Comparison of ENCODE assay signal across 8 cellular contexts in the genomic region with DNA sequence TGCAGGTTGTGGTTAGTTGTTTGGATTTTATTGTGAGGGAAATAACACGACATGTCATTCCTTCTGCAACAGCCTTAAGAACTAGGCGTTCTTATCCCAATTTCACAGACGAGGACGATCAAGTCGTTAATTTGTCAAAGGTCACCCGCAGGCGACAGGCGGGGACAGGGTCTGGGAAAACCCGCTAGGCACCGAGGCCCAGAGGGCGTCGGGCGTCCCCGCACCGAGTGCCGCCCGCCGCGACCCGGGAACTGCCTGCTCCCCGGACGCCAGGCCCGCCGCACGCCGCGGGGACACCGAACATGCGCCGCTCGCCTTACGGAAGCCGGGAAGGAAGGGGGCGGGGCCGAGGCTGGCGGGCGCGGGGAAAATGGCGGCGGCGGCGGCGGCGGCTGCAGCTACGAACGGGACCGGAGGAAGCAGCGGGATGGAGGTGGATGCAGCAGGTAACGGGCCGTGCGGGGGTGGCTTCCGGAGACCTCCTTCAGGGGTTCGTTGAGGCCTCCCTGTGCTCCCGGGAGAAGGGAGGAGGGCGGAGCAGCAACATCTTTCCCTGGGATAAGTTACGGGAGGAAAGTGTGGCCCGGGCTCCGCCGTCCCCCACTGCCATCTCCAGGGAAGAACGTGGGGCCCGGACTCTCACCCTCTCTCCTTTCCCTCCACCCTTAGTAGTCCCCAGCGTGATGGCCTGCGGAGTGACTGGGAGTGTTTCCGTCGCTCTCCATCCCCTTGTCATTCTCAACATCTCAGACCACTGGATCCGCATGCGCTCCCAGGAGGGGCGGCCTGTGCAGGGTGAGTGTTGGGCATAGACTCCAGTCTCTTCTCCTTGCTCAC. TPM values are rescaled to one million over a fixed set of nuclear protein-coding genes. Genes with fewer than 3 reads are reported as not detected.
DNase-seq lines count a peak whose midpoint lies in the region; ATAC-seq, FAIRE-seq and TF ChIP-seq lines count a peak whose summit lies in the region.

A gene (plus strand): TSS at position 349 of the 837 bp plus-strand sequence. CDS start 22 bp downstream, at position 371.

- H3K27ac ChIP-seq in small intestine (ENCODE audit: low read depth in 1 of 2, low read length in 1 of 2), result peak within 1 kb of the TSS; percentile 67 to 89

- TF ChIP-seq CTCF in WTC11 (IDR thresholded peaks at IDR 0.05) (no peak), bronchial epithelial cell (IDR thresholded peaks at IDR 0.05; ENCODE audit: insufficient read depth, low read length, severe bottlenecking) (no peak)

- no peaks in the 10 kb centered on the region for H3K27me3 ChIP-seq in H7 (ENCODE audit: control insufficient read depth, insufficient read depth, low read length)
- no peaks in the 10 kb centered on the region for H3K27me3 ChIP-seq in bronchial epithelial cell (ENCODE audit: control insufficient read depth, insufficient read depth, low read length)
- no peaks in the 10 kb centered on the region for H3K27me3 ChIP-seq in small intestine (ENCODE audit: control insufficient read depth in 2 of 2, insufficient read depth in 2 of 2, low read length in 2 of 2)

- H3K4me3 ChIP-seq in H7 (ENCODE audit: insufficient read depth, low read depth, low read length) (peak within 1 kb of the TSS; percentile 94), bronchial epithelial cell (ENCODE audit: low read depth, low read length) (peak within 1 kb of the TSS; percentile 86), small intestine (ENCODE audit: low read depth in 1 of 2, low read length in 2 of 2) (peak within 1 kb of the TSS; percentile 47 to 91)

- H3K36me3 ChIP-seq in H7 (replicated peaks; ENCODE audit: control insufficient read depth, insufficient read depth, low read length) (peaks cover 28% of the 10 kb centered on the region), bronchial epithelial cell (ENCODE audit: control insufficient read depth, insufficient read depth, low read length) (peaks cover 25% of the 10 kb centered on the region), small intestine (ENCODE audit: control insufficient read depth in 2 of 2, insufficient read depth in 2 of 2, low read length in 2 of 2) (peaks cover 4 to 17% of the 10 kb centered on the region in 2 donors)

- peak within 1 kb of the TSS; percentile 93 for H3K4me3 Mint-ChIP-seq in WTC11

- 0% methylated on average over 49 to 68 of the region's 68 CpGs for WGBS in small intestine, 3 donors

- POLR2A ChIA-PET in WTC11 (lab: Charles Lee), result interaction anchor here (0.6 to 6.2 kb wide), 4 partner anchors 12 to 143 kb away, joined by 3 to 41 read pairs (median 4); a partner anchor contains a TSS

- no peaks in the 10 kb centered on the region for H3K9me3 Mint-ChIP-seq in WTC11

- peak; percentile 93 for DNase-seq in DMS 273 (lab: John Stamatoyannopoulos, UW; ENCODE audit: unreplicated experiment)
- DNase-seq in H7, result peak; percentile 95
- peak; percentile 41 for DNase-seq in NCI-H2081 treated with DMSO at 0.1 percent for 48 hours (lab: John Stamatoyannopoulos, UW)
- DNase-seq in WTC11 (ENCODE audit: low spot score), result peak; percentile 79
- peak; percentile 22 for DNase-seq in bronchial epithelial cell (ENCODE audit: low read depth)
- DNase-seq in iPS-NIHi7 (ENCODE audit: extremely low spot score), result peak; percentile 79
- peak; percentile 78 for DNase-seq in small intestine

- H3K4me1 ChIP-seq in small intestine (ENCODE audit: control insufficient read depth in 2 of 2, insufficient read depth in 1 of 2, low read depth in 1 of 2, low read length in 1 of 2), result no peaks in the 10 kb centered on the region

- peaks cover 36% of the 10 kb centered on the region for H3K36me3 Mint-ChIP-seq in WTC11

- ATAC-seq in WTC11, result peak; percentile 4
- no peak for ATAC-seq in HG03469 (IDR thresholded peaks at IDR 0.05; ENCODE audit: unreplicated experiment)

- no peaks in the 10 kb centered on the region; the same call in 1 of the 2 replicates for H3K27me3 Mint-ChIP-seq in WTC11 (ENCODE audit: low read depth)

- FAIRE-seq in bronchial epithelial cell (lab: Jason Lieb, UNC), result no peak
- FAIRE-seq in small intestine (lab: Jason Lieb, UNC), result no peak

- H3K9me3 ChIP-seq in small intestine (ENCODE audit: control insufficient read depth, low read depth), result no peaks in the 10 kb centered on the region

- CTCF ChIA-PET in WTC11 (lab: Charles Lee), result interaction anchor here (1.0 to 1.4 kb wide), 2 partner anchors 13 to 44 kb away, joined by 3 read pairs; a partner anchor contains a TSS

- peaks cover 11% of the 10 kb centered on the region for H3K4me1 Mint-ChIP-seq in WTC11

- peak within 1 kb of the TSS; percentile 92 for H3K27ac Mint-ChIP-seq in WTC11

TF ChIP-seq in WTC11, 78 proteins besides CTCF, POLR2A, EP300 and RAD21 (continues in another document):
- no peak for TF ChIP-seq JUN (CRISPR knock-in tag; IDR thresholded peaks at IDR 0.05)
- peak; percentile 41; the same call in 1 of the 2 replicates for TF ChIP-seq NR1H2 (CRISPR knock-in tag; IDR thresholded peaks at IDR 0.05)
- TF ChIP-seq, protein P1, sequence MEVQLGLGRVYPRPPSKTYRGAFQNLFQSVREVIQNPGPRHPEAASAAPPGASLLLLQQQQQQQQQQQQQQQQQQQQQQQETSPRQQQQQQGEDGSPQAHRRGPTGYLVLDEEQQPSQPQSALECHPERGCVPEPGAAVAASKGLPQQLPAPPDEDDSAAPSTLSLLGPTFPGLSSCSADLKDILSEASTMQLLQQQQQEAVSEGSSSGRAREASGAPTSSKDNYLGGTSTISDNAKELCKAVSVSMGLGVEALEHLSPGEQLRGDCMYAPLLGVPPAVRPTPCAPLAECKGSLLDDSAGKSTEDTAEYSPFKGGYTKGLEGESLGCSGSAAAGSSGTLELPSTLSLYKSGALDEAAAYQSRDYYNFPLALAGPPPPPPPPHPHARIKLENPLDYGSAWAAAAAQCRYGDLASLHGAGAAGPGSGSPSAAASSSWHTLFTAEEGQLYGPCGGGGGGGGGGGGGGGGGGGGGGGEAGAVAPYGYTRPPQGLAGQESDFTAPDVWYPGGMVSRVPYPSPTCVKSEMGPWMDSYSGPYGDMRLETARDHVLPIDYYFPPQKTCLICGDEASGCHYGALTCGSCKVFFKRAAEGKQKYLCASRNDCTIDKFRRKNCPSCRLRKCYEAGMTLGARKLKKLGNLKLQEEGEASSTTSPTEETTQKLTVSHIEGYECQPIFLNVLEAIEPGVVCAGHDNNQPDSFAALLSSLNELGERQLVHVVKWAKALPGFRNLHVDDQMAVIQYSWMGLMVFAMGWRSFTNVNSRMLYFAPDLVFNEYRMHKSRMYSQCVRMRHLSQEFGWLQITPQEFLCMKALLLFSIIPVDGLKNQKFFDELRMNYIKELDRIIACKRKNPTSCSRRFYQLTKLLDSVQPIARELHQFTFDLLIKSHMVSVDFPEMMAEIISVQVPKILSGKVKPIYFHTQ (CRISPR knock-in tag; IDR thresholded peaks at IDR 0.05), result no peak
- TF ChIP-seq ESRRA (CRISPR knock-in tag; IDR thresholded peaks at IDR 0.05; ENCODE audit: borderline replicate concordance), result 0 out of 2 replicates have a peak, but pooled peaks have one; percentile 70
- TF ChIP-seq, protein P2, sequence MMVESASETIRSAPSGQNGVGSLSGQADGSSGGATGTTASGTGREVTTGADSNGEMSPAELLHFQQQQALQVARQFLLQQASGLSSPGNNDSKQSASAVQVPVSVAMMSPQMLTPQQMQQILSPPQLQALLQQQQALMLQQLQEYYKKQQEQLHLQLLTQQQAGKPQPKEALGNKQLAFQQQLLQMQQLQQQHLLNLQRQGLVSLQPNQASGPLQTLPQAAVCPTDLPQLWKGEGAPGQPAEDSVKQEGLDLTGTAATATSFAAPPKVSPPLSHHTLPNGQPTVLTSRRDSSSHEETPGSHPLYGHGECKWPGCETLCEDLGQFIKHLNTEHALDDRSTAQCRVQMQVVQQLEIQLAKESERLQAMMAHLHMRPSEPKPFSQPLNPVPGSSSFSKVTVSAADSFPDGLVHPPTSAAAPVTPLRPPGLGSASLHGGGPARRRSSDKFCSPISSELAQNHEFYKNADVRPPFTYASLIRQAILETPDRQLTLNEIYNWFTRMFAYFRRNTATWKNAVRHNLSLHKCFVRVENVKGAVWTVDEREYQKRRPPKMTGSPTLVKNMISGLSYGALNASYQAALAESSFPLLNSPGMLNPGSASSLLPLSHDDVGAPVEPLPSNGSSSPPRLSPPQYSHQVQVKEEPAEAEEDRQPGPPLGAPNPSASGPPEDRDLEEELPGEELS (CRISPR knock-in tag; IDR thresholded peaks at IDR 0.05), result peak; percentile 92
- TF ChIP-seq, protein P3, sequence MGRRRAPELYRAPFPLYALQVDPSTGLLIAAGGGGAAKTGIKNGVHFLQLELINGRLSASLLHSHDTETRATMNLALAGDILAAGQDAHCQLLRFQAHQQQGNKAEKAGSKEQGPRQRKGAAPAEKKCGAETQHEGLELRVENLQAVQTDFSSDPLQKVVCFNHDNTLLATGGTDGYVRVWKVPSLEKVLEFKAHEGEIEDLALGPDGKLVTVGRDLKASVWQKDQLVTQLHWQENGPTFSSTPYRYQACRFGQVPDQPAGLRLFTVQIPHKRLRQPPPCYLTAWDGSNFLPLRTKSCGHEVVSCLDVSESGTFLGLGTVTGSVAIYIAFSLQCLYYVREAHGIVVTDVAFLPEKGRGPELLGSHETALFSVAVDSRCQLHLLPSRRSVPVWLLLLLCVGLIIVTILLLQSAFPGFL (CRISPR knock-in tag; IDR thresholded peaks at IDR 0.05; ENCODE audit: borderline replicate concordance), result 0 out of 2 replicates have a peak, but pooled peaks have one; percentile 77
- 0 out of 2 replicates have a peak, but pooled peaks have one; percentile 46 for TF ChIP-seq NR2C2 (CRISPR knock-in tag; IDR thresholded peaks at IDR 0.05)
- TF ChIP-seq ETV6 (CRISPR knock-in tag; IDR thresholded peaks at IDR 0.05), result peak; percentile 97
- TF ChIP-seq JAZF1 (CRISPR knock-in tag; IDR thresholded peaks at IDR 0.05), result no peak
- TF ChIP-seq SP1 (CRISPR knock-in tag; conservative IDR thresholded peaks at IDR 0.05), result peak; percentile 99
- TF ChIP-seq, protein P4, sequence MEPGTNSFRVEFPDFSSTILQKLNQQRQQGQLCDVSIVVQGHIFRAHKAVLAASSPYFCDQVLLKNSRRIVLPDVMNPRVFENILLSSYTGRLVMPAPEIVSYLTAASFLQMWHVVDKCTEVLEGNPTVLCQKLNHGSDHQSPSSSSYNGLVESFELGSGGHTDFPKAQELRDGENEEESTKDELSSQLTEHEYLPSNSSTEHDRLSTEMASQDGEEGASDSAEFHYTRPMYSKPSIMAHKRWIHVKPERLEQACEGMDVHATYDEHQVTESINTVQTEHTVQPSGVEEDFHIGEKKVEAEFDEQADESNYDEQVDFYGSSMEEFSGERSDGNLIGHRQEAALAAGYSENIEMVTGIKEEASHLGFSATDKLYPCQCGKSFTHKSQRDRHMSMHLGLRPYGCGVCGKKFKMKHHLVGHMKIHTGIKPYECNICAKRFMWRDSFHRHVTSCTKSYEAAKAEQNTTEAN (CRISPR knock-in tag; IDR thresholded peaks at IDR 0.05), result peak; percentile 89
- TF ChIP-seq ELF4 (CRISPR knock-in tag; IDR thresholded peaks at IDR 0.05; ENCODE audit: low read depth), result peak; percentile 91; the same call in 1 of the 2 replicates
- TF ChIP-seq MYBL2 (CRISPR knock-in tag; IDR thresholded peaks at IDR 0.05), result peak; percentile 83
- TF ChIP-seq GTF2I (CRISPR knock-in tag; conservative IDR thresholded peaks at IDR 0.05), result no peak

RNA-seq across cellular contexts. Expression of the gene that starts here (rescaled TPM):
- total RNA-seq in H7 (2014; rRNA removed; shearing (Covaris generic)), result 51.8 and 59.6 TPM in 2 replicates
- 118 to 124 TPM (median 119 TPM) in 3 replicates for total RNA-seq in WTC11 (2021)
- total RNA-seq in bronchial epithelial cell, result 60.0 and 77.6 TPM in 2 replicates
- polyA plus RNA-seq in small intestine, result 10 to 100 TPM; 76.7 to 92.0 (median 84.8) TPM

Comparison
In these comparisons a context has a peak if more than half of its experiments do, and no peak if none do; other contexts are left out.
1. DNase-seq: peak in every context shown above with its lines; median percentile 95 in H7; 93 in DMS 273; 79 in WTC11; 79 in iPS-NIHi7; 78 in small intestine; 41 in NCI-H2081 treated with DMSO at 0.1 percent for 48 hours; 22 in bronchial epithelial cell.